Comparison of ENCODE assay signal across 16 cellular contexts in the genomic region with DNA sequence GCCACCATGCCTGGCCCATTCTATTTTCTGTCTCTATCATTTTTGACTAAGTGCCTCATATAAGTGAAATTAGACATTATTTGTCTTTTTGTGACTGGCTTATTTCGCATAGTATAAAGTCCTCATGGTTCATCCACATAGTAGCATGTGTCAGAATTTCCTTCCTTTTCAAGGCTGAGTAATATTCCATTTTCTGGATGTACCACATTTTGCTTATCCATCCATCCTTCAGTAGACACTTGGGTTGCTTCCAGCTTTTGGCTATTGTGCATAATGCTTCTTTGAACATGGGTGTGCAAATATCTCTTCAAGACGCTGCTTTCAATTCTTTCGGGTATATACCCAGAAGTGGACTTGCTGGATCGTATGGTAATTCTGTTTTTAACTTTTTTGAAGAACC. TPM values are rescaled to one million over a fixed set of nuclear protein-coding genes. Genes with fewer than 3 reads are reported as not detected.
DNase-seq lines count a peak whose midpoint lies in the region; ATAC-seq, FAIRE-seq and TF ChIP-seq lines count a peak whose summit lies in the region.
"Had no signal": no experiment of that assay in that cellular context is flagged by ENCODE, and none has a peak within 500 bp of the region (broad histone marks: within the 10 kb centered on the region; RNA-seq: fewer than 3 reads in every experiment).

No MANE protein-coding gene starts in this region.

- no peak for TF ChIP-seq CTCF in left ventricle myocardium inferior (IDR thresholded peaks at IDR 0.05; ENCODE audit: borderline replicate concordance)
- TF ChIP-seq CTCF in astrocyte (IDR thresholded peaks at IDR 0.05; ENCODE audit: insufficient read depth, low read depth, low read length), result no peak
- TF ChIP-seq CTCF in neutrophil (IDR thresholded peaks at IDR 0.05), result no peak

- H3K36me3 ChIP-seq in left ventricle myocardium inferior (peaks cover 94% of the 10 kb centered on the region), astrocyte (ENCODE audit: insufficient read depth, low read length) (peaks cover 73% of the 10 kb centered on the region), neutrophil (peaks cover 98% of the 10 kb centered on the region)

- H3K4me3 ChIP-seq in left ventricle myocardium inferior, result no peak overlapping the region
- no peak overlapping the region for H3K4me3 ChIP-seq in astrocyte (ENCODE audit: insufficient read depth, low read depth, low read length)
- no peak overlapping the region for H3K4me3 ChIP-seq in neutrophil (ENCODE audit: low read depth in 1 of 2, low read length in 1 of 2)
- H3K4me3 ChIP-seq: BLaER1 treated with 17β-estradiol and CSF1 and Interleukin-3, amounts not matched to agents 10 nM and 100 nM; GM12878 had no signal

- H3K4me2 ChIP-seq in astrocyte (ENCODE audit: low read length), result no peak overlapping the region
- H3K4me2 ChIP-seq: BLaER1 treated with 17β-estradiol and CSF1 and Interleukin-3, amounts not matched to agents 10 nM and 100 nM had no signal

- ATAC-seq in Right ventricle myocardium superior (ENCODE audit: poor library complexity) (no peak), HG02870 (IDR thresholded peaks at IDR 0.05; ENCODE audit: unreplicated experiment) (no peak)
- ATAC-seq: CD8-positive, alpha-beta T cell; GM12878 had no signal

- H3K27me3 Mint-ChIP-seq in astrocyte (ENCODE audit: low read depth, unreplicated experiment), result no peaks in the 10 kb centered on the region
- H3K27me3 Mint-ChIP-seq: B cell had no signal

- intact Hi-C loops in left ventricle myocardium inferior (cut with micrococcal nuclease) (no loop called here), Right ventricle myocardium superior (cut with DNase I) (no loop called here), posterior vena cava (cut with DNase I) (no loop called here)

- H3K27ac ChIP-seq in left ventricle myocardium inferior (replicated peaks), result peak overlapping the region; percentile 68
- H3K27ac ChIP-seq in astrocyte (ENCODE audit: low read depth, low read length), result no peak overlapping the region
- H3K27ac ChIP-seq in neutrophil, result peak overlapping the region; percentile 13
- H3K27ac ChIP-seq: BLaER1 treated with 17β-estradiol and CSF1 and Interleukin-3, amounts not matched to agents 10 nM and 100 nM had no signal

- H3K9ac ChIP-seq in astrocyte (ENCODE audit: low read length), result no peak overlapping the region
- H3K9ac ChIP-seq: BLaER1 treated with 17β-estradiol and CSF1 and Interleukin-3, amounts not matched to agents 10 nM and 100 nM had no signal

- H2AFZ ChIP-seq in astrocyte (ENCODE audit: low read depth, low read length), result no peak overlapping the region

- FAIRE-seq in astrocyte (lab: Jason Lieb, UNC), result peak; percentile 32
- FAIRE-seq: GM12878 had no signal

- DNase-seq in left ventricle myocardium inferior (no peak), Right ventricle myocardium superior (no peak), astrocyte (ENCODE audit: low read depth) (no peak), posterior vena cava (ENCODE audit: low spot score) (no peak), GF-D8 (lab: John Stamatoyannopoulos, UW) (no peak)
- DNase-seq: 8988T; Calu3; CD8-positive, alpha-beta T cell; DMS79 treated with DMSO at 0.1 percent for 48 hours; GOT3; H9 had no signal

- H3K9me3 Mint-ChIP-seq in astrocyte (ENCODE audit: unreplicated experiment), result no peaks in the 10 kb centered on the region

- no peak overlapping the region for H3K27ac Mint-ChIP-seq in astrocyte (ENCODE audit: unreplicated experiment)
- H3K27ac Mint-ChIP-seq: B cell; CD8-positive, alpha-beta T cell; H9 had no signal

- peaks cover 4% of the 10 kb centered on the region for H4K20me1 ChIP-seq in astrocyte (ENCODE audit: insufficient read depth, low read length)

- H3K79me2 ChIP-seq in astrocyte (ENCODE audit: insufficient read depth, low read length), result no peaks in the 10 kb centered on the region

- H3K4me3 Mint-ChIP-seq in astrocyte (ENCODE audit: unreplicated experiment), result no peak overlapping the region
- H3K4me3 Mint-ChIP-seq: B cell; CD8-positive, alpha-beta T cell; H9 had no signal

- H3K4me1 Mint-ChIP-seq in astrocyte (ENCODE audit: low read depth, unreplicated experiment), result no peaks in the 10 kb centered on the region
- H3K4me1 Mint-ChIP-seq: B cell had no signal

- H3K4me1 ChIP-seq in left ventricle myocardium inferior, result no peaks in the 10 kb centered on the region
- no peaks in the 10 kb centered on the region for H3K4me1 ChIP-seq in astrocyte (ENCODE audit: insufficient read depth, low read length)
- no peaks in the 10 kb centered on the region for H3K4me1 ChIP-seq in neutrophil (ENCODE audit: control insufficient read depth in 1 of 2, insufficient read depth in 1 of 2, low read depth in 1 of 2, low read length in 1 of 2)
- H3K4me1 ChIP-seq: BLaER1 treated with 17β-estradiol and CSF1 and Interleukin-3, amounts not matched to agents 10 nM and 100 nM had no signal

- H3K27me3 ChIP-seq in left ventricle myocardium inferior (ENCODE audit: low read depth) (no peaks in the 10 kb centered on the region), astrocyte (ENCODE audit: insufficient read depth, low read length) (no peaks in the 10 kb centered on the region), neutrophil (no peaks in the 10 kb centered on the region)
- H3K27me3 ChIP-seq: BLaER1 treated with 17β-estradiol and CSF1 and Interleukin-3, amounts not matched to agents 10 nM and 100 nM had no signal

- H3K9me3 ChIP-seq in left ventricle myocardium inferior (replicated peaks) (peaks cover 5% of the 10 kb centered on the region), astrocyte (ENCODE audit: insufficient read depth, low read depth, low read length) (no peaks in the 10 kb centered on the region), neutrophil (no peaks in the 10 kb centered on the region)

- H3K36me3 Mint-ChIP-seq in astrocyte (ENCODE audit: low read depth, unreplicated experiment), result peaks cover 46% of the 10 kb centered on the region

RNA-seq across cellular contexts. Expression of gene USE1, which starts 51.5 kb away (rescaled TPM):
- total RNA-seq in left ventricle myocardium inferior (27.5 TPM), Right ventricle myocardium superior (30.7 TPM), astrocyte (19.2 and 19.8 TPM in 2 replicates), posterior vena cava (10 to 100 TPM; 16.4 to 17.6 TPM)
